In genomic region chr11:68017858-68018729, GRCh38 we compare ENCODE assay signal across 15 cellular contexts. TPM values are rescaled to one million over a fixed set of nuclear protein-coding genes. Genes with fewer than 3 reads are reported as not detected.
"Had no signal": no experiment of that assay in that cellular context is flagged by ENCODE, and none has a peak within 500 bp of the region (broad histone marks: within the 10 kb centered on the region; RNA-seq: fewer than 3 reads in every experiment).

No MANE protein-coding gene starts in this region.

- ATAC-seq: activated CD8-positive, alpha-beta T cell treated with anti-CD3 and anti-CD28 coated beads, Interleukin-2, amount 10 ng/mL, durations not matched to agents 7 days and 5 days; activated naive CD8-positive, alpha-beta T cell treated with anti-CD3 and anti-CD28 coated beads, Interleukin-2, amount 50 U/mL, for 24 hours; heart right ventricle; T-cell; upper lobe of right lung had no signal

- H3K9me3 Mint-ChIP-seq: activated naive CD8-positive, alpha-beta T cell treated with anti-CD3 and anti-CD28 coated beads, Interleukin-2, amount 50 U/mL, for 24 hours; T-cell had no signal

- H3K27ac Mint-ChIP-seq: activated CD8-positive, alpha-beta T cell treated with anti-CD3 and anti-CD28 coated beads, Interleukin-2, amount 10 ng/mL, durations not matched to agents 7 days and 5 days; activated naive CD8-positive, alpha-beta T cell treated with anti-CD3 and anti-CD28 coated beads, Interleukin-2, amount 50 U/mL, for 24 hours; T-cell had no signal

- H3K36me3 Mint-ChIP-seq: T-cell had no signal

- FAIRE-seq: frontal cortex had no signal

- H3K27me3 Mint-ChIP-seq: T-cell had no signal

- H3K36me3 ChIP-seq: colonic mucosa, left ventricle myocardium inferior, prostate gland had no signal

- H3K4me1 Mint-ChIP-seq: activated naive CD8-positive, alpha-beta T cell treated with anti-CD3 and anti-CD28 coated beads, Interleukin-2, amount 50 U/mL, for 24 hours; T-cell had no signal

- H3K4me3 Mint-ChIP-seq: activated CD8-positive, alpha-beta T cell treated with anti-CD3 and anti-CD28 coated beads, Interleukin-2, amount 10 ng/mL, durations not matched to agents 7 days and 5 days; activated naive CD8-positive, alpha-beta T cell treated with anti-CD3 and anti-CD28 coated beads, Interleukin-2, amount 50 U/mL, for 24 hours; T-cell had no signal

- DNase-seq: activated CD4-positive, alpha-beta T cell treated with anti-CD3 and anti-CD28 coated beads for 4 hours; activated CD8-positive, alpha-beta memory T cell treated with anti-CD3 and anti-CD28 coated beads, Interleukin-2, amount 50 U/mL, for 48 hours; activated CD8-positive, alpha-beta T cell treated with anti-CD3 and anti-CD28 coated beads, Interleukin-2, amount 10 ng/mL, durations not matched to agents 7 days and 5 days; activated naive CD8-positive, alpha-beta T cell treated with anti-CD3 and anti-CD28 coated beads, Interleukin-2, amount 50 U/mL, for 24 hours; colonic mucosa; heart right ventricle; left ventricle myocardium inferior; sigmoid colon; stimulated activated CD4-positive, alpha-beta T cell treated with anti-CD3 and anti-CD28 coated beads, Interleukin-12 subunit alpha, Interleukin-12 subunit beta, amount 100 ng/mL, for 4 hours; stimulated activated naive CD4-positive, alpha-beta T cell treated with Interleukin-2 at 50 U/mL for 16 hours; T-cell; upper lobe of right lung had no signal

- H3K4me3 ChIP-seq: colonic mucosa, heart right ventricle, left ventricle myocardium inferior, prostate gland, sigmoid colon, upper lobe of right lung had no signal

- H3K4me1 ChIP-seq: prostate gland had no signal

- H3K9me3 ChIP-seq: colonic mucosa, heart right ventricle, left ventricle myocardium inferior, prostate gland, sigmoid colon, upper lobe of right lung had no signal

- H3K27me3 ChIP-seq: colonic mucosa, heart right ventricle, sigmoid colon, upper lobe of right lung had no signal

- H3K27ac ChIP-seq: colonic mucosa, heart right ventricle, left ventricle myocardium inferior, prostate gland, sigmoid colon, VCaP had no signal

RNA-seq across cellular contexts. Expression of gene ALDH3B1, which starts 8.0 kb away (rescaled TPM):
- total RNA-seq: activated CD8-positive, alpha-beta T cell treated with anti-CD3 and anti-CD28 coated beads, Interleukin-2, amount 10 ng/mL, durations not matched to agents 7 days and 5 days had no signal
